8 cellular contexts compared by ENCODE assay signal in the genomic region with DNA sequence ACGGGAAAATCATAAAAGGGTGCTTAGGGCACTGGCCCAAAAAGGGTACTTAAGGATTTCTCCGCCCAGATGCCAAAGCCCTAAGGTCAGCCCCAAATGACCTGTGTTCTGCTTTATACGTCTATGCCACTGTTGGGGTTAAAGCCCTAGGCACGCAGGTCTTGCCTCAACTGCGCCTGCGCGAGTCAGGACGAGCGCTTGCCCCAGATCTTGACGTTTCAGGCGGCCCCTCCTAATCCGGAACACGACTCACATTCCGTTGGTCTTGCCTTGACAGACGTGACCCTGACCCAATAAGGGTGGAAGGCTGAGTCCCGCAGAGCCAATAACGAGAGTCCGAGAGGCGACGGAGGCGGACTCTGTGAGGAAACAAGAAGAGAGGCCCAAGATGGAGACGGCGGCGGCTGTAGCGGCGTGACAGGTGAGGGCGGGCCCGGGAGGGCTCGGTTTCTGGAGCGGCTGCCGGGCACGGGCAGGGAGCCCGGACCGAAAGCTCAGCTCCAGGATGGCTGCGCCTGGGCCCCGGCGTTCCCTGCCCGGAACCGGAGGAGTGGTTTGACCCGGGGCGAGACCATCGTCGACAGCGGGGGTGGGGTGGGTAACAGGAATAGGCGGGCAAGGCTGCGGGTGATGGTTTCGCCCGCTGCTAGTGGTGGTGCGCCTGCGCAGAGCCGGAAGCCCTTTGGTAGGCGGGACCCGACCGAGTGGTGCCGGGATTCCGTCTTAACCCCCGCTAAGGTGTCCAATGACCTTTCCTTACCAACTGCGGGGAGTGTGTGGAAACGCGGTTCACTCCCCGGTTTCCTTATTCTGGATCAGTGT. TPM values are rescaled to one million over a fixed set of nuclear protein-coding genes. Genes with fewer than 3 reads are reported as not detected.
A peak's percentile ranks its signal among the peaks of the same experiment; 100 is the strongest.
DNase-seq lines count a peak whose midpoint lies in the region; ATAC-seq and TF ChIP-seq lines count a peak whose summit lies in the region.

A gene (plus strand): TSS at position 375 of the 822 bp plus-strand sequence. CDS start 1,763 bp downstream, outside the sequence.

- no peaks in the 10 kb centered on the region for H3K9me3 Mint-ChIP-seq in activated CD4-positive, alpha-beta T cell treated with anti-CD3 and anti-CD28 coated beads, Interleukin-2, amount 10 ng/mL, durations not matched to agents 7 days and 5 days

- TF ChIP-seq CTCF in coronary artery (IDR thresholded peaks at IDR 0.05): no peak

- H3K4me3 Mint-ChIP-seq in activated CD4-positive, alpha-beta T cell treated with anti-CD3 and anti-CD28 coated beads, Interleukin-2, amount 10 ng/mL, durations not matched to agents 7 days and 5 days: peak within 1 kb of the TSS; percentile 87

- peaks cover 23% of the 10 kb centered on the region for H3K36me3 ChIP-seq in BLaER1

- peak; percentile 98 for DNase-seq in NCI-H69 (lab: John Stamatoyannopoulos, UW)
- DNase-seq in activated CD4-positive, alpha-beta T cell treated with anti-CD3 and anti-CD28 coated beads, Interleukin-2, amount 10 ng/mL, durations not matched to agents 7 days and 5 days: peak; percentile 98
- peak; percentile 97 for DNase-seq in coronary artery (ENCODE audit: low spot score)
- peak; percentile 91 to 99 for DNase-seq in left colon
- DNase-seq in stimulated activated CD4-positive, alpha-beta T cell treated with anti-CD3 and anti-CD28 coated beads, Interleukin-1b, Interleukin-23, amount 100 ng/mL, for 48 hours: peak; percentile 97

- H3K4me2 ChIP-seq in BLaER1: peak within 1 kb of the TSS; percentile 69

- ATAC-seq in GM19328 (IDR thresholded peaks at IDR 0.05; ENCODE audit: unreplicated experiment) (peak; percentile 78), HG03520 (IDR thresholded peaks at IDR 0.05; ENCODE audit: unreplicated experiment) (peak; percentile 82), left colon (peak; percentile 85)

- H3K27ac Mint-ChIP-seq in activated CD4-positive, alpha-beta T cell treated with anti-CD3 and anti-CD28 coated beads, Interleukin-2, amount 10 ng/mL, durations not matched to agents 7 days and 5 days: peak within 1 kb of the TSS; percentile 99

- H4K20me1 ChIP-seq in BLaER1: peaks cover 40% of the 10 kb centered on the region

- H3K36me3 Mint-ChIP-seq in activated CD4-positive, alpha-beta T cell treated with anti-CD3 and anti-CD28 coated beads, Interleukin-2, amount 10 ng/mL, durations not matched to agents 7 days and 5 days (ENCODE audit: low read depth): peaks cover 10% of the 10 kb centered on the region

- CTCF ChIA-PET in activated CD4-positive, alpha-beta T cell treated with anti-CD3 and anti-CD28 coated beads, Interleukin-2, amount 10 ng/mL, durations not matched to agents 7 days and 5 days (lab: Charles Lee): no interaction called here

- POLR2A ChIA-PET in activated CD4-positive, alpha-beta T cell treated with anti-CD3 and anti-CD28 coated beads, Interleukin-2, amount 10 ng/mL, durations not matched to agents 7 days and 5 days (lab: Charles Lee): no interaction called here

- H3K27ac ChIP-seq in BLaER1: peak within 1 kb of the TSS; percentile 92
- H3K27ac ChIP-seq in coronary artery: peak within 1 kb of the TSS; percentile 85 to 90

- no peaks in the 10 kb centered on the region for H3K9me3 ChIP-seq in BLaER1

- peaks cover 24% of the 10 kb centered on the region for H3K4me1 ChIP-seq in BLaER1

- intact Hi-C loops in left colon (cut with DNase I, micrococcal nuclease): no loop called here

- H3K4me1 Mint-ChIP-seq in activated CD4-positive, alpha-beta T cell treated with anti-CD3 and anti-CD28 coated beads, Interleukin-2, amount 10 ng/mL, durations not matched to agents 7 days and 5 days: peaks cover 37% of the 10 kb centered on the region

- H3K27me3 ChIP-seq in BLaER1: peaks cover 20% of the 10 kb centered on the region; the same call in 1 of the 2 replicates

- no peaks in the 10 kb centered on the region for H3K27me3 Mint-ChIP-seq in activated CD4-positive, alpha-beta T cell treated with anti-CD3 and anti-CD28 coated beads, Interleukin-2, amount 10 ng/mL, durations not matched to agents 7 days and 5 days

- H3K4me3 ChIP-seq in BLaER1 (peak within 1 kb of the TSS; percentile 68), coronary artery (peak within 1 kb of the TSS; percentile 71)

- H3K9ac ChIP-seq in BLaER1: peak within 1 kb of the TSS; percentile 83

RNA-seq across cellular contexts. Expression of the gene that starts here (rescaled TPM):
- 10 to 100 TPM; 76.9 to 82.0 TPM for total RNA-seq in activated CD4-positive, alpha-beta T cell treated with anti-CD3 and anti-CD28 coated beads, Interleukin-2, amount 10 ng/mL, durations not matched to agents 7 days and 5 days
- 100 to 1,000 TPM in 1 of 2 donors, 10 to 100 TPM in 1; 88.8 to 106 TPM for total RNA-seq in left colon

Comparison
In these comparisons a context has a peak if more than half of its experiments do, and no peak if none do; other contexts are left out.
1. Peak in every context shown above with its lines: DNase-seq, ATAC-seq, H3K4me3 ChIP-seq and H3K27ac ChIP-seq.